ENCODE assay signal across 1 cellular context in genomic region chr15:48343865-48344264, GRCh38.
TF ChIP-seq lines count a peak whose summit lies in the region.

No MANE protein-coding gene starts in this region.

TF ChIP-seq in K562, 482 proteins besides CTCF, POLR2A, EP300 and RAD21:
- no peak for TF ChIP-seq THRA (IDR thresholded peaks at IDR 0.05)
- TF ChIP-seq SUPT5H (IDR thresholded peaks at IDR 0.05) = peak; percentile 58; the same call in 1 of the 2 replicates
